Comparison of ENCODE assay signal across 1 cellular context in the genomic region with DNA sequence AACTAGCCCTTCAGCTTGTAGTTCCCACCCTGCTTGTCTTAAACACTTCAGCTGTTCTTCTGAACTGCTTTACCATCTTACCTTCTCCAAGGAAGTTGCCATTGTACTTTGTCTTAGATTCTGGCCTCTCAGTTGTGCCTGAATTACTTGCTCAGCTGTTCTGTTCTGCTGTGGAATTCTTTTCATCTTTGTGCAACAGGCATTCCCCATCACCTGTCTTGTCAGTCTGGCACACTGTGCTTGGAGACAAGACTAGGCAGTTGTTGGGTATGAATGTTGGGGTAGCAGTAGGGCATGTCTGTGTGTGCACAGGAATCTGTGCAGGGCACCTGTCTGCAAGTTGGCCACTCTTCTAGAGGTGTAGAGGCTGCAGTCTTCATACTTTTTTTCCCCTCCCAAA.
TF ChIP-seq lines count a peak whose summit lies in the region.

No MANE protein-coding gene starts in this region.

TF ChIP-seq in HepG2, 621 proteins besides CTCF, POLR2A, EP300 and RAD21:
- TF ChIP-seq, protein P1, sequence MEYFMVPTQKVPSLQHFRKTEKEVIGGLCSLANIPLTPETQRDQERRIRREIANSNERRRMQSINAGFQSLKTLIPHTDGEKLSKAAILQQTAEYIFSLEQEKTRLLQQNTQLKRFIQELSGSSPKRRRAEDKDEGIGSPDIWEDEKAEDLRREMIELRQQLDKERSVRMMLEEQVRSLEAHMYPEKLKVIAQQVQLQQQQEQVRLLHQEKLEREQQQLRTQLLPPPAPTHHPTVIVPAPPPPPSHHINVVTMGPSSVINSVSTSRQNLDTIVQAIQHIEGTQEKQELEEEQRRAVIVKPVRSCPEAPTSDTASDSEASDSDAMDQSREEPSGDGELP (IDR thresholded peaks at IDR 0.05; ENCODE audit: borderline replicate concordance, low read depth) = 0 out of 2 replicates have a peak, but pooled peaks have one; percentile 14
- TF ChIP-seq SOX13 (IDR thresholded peaks at IDR 0.05) (no peak), SOX13 (CRISPR knock-in tag; conservative IDR thresholded peaks at IDR 0.05 in 1 of 2, IDR thresholded peaks at IDR 0.05 in 1 of 2) (no peak)
